In genomic region chr1:22889213-22889827, GRCh38 we compare ENCODE assay signal across 10 cellular contexts.
DNase-seq lines count a peak whose midpoint lies in the region; ATAC-seq and TF ChIP-seq lines count a peak whose summit lies in the region.
"Had no signal": no experiment of that assay in that cellular context is flagged by ENCODE, and none has a peak within 500 bp of the region (broad histone marks: within the 10 kb centered on the region; RNA-seq: fewer than 3 reads in every experiment).

No MANE protein-coding gene starts in this region.

- H3K4me3 Mint-ChIP-seq in activated CD8-positive, alpha-beta T cell treated with anti-CD3 and anti-CD28 coated beads, Interleukin-2, amount 10 ng/mL, durations not matched to agents 7 days and 5 days = no peak overlapping the region
- H3K4me3 Mint-ChIP-seq in CD8-positive, alpha-beta T cell = no peak overlapping the region

- H3K27me3 ChIP-seq in tibial nerve = no peaks in the 10 kb centered on the region
- H3K27me3 ChIP-seq in CD8-positive, alpha-beta T cell (ENCODE audit: insufficient read depth, low read length) = no peaks in the 10 kb centered on the region
- H3K27me3 ChIP-seq: BLaER1, neutrophil had no signal

- peak; percentile 61 for DNase-seq in DMS 273 (lab: John Stamatoyannopoulos, UW; ENCODE audit: unreplicated experiment)
- DNase-seq in DMS 273 treated with DMSO at 0.1 percent for 48 hours (lab: John Stamatoyannopoulos, UW) = no peak
- peak; percentile 8 for DNase-seq in KG1 (lab: John Stamatoyannopoulos, UW)
- peak; percentile 36 for DNase-seq in activated CD8-positive, alpha-beta T cell treated with anti-CD3 and anti-CD28 coated beads, Interleukin-2, amount 10 ng/mL, durations not matched to agents 7 days and 5 days
- peak; percentile 53 for DNase-seq in hepatic stellate cell (ENCODE audit: low spot score)
- DNase-seq in tibial nerve (ENCODE audit: low spot score in 2 of 2) = peak in 1 of 2 donors; percentile 48
- DNase-seq in CD8-positive, alpha-beta T cell = no peak

- H3K4me3 ChIP-seq in tibial nerve = no peak overlapping the region
- H3K4me3 ChIP-seq in CD8-positive, alpha-beta T cell (ENCODE audit: low read depth, low read length) = no peak overlapping the region
- H3K4me3 ChIP-seq: BLaER1 had no signal

- no peaks in the 10 kb centered on the region for H3K9me3 Mint-ChIP-seq in activated CD8-positive, alpha-beta T cell treated with anti-CD3 and anti-CD28 coated beads, Interleukin-2, amount 10 ng/mL, durations not matched to agents 7 days and 5 days (ENCODE audit: insufficient read depth)
- no peaks in the 10 kb centered on the region for H3K9me3 Mint-ChIP-seq in CD8-positive, alpha-beta T cell

- H3K27me3 Mint-ChIP-seq in activated CD8-positive, alpha-beta T cell treated with anti-CD3 and anti-CD28 coated beads, Interleukin-2, amount 10 ng/mL, durations not matched to agents 7 days and 5 days (ENCODE audit: low read depth) = peaks cover 23% of the 10 kb centered on the region
- no peaks in the 10 kb centered on the region for H3K27me3 Mint-ChIP-seq in CD8-positive, alpha-beta T cell (ENCODE audit: low read depth)

- H3K36me3 ChIP-seq in tibial nerve = peaks cover 0 to 15% (median 0%) of the 10 kb centered on the region in 3 donors
- H3K36me3 ChIP-seq in CD8-positive, alpha-beta T cell (ENCODE audit: insufficient read depth, low read length) = no peaks in the 10 kb centered on the region
- H3K36me3 ChIP-seq: BLaER1, neutrophil had no signal

- no peaks in the 10 kb centered on the region for H3K9me3 ChIP-seq in tibial nerve
- no peaks in the 10 kb centered on the region for H3K9me3 ChIP-seq in CD8-positive, alpha-beta T cell (ENCODE audit: low read length)
- H3K9me3 ChIP-seq: BLaER1, neutrophil had no signal

- H3K27ac Mint-ChIP-seq in activated CD8-positive, alpha-beta T cell treated with anti-CD3 and anti-CD28 coated beads, Interleukin-2, amount 10 ng/mL, durations not matched to agents 7 days and 5 days = no peak overlapping the region
- H3K27ac Mint-ChIP-seq in CD8-positive, alpha-beta T cell = no peak overlapping the region

- no peaks in the 10 kb centered on the region for H3K4me1 ChIP-seq in tibial nerve
- H3K4me1 ChIP-seq in CD8-positive, alpha-beta T cell (ENCODE audit: insufficient read depth, low read length) = peaks cover 5% of the 10 kb centered on the region

- intact Hi-C loops in CD8-positive, alpha-beta T cell (cut with DNase I, micrococcal nuclease) = loop anchor here in 1 of 2 experiments (2.0 kb wide), 1 partner anchor 185 kb away; no protein-coding TSS in a partner anchor

- no peak overlapping the region for H3K27ac ChIP-seq in tibial nerve
- H3K27ac ChIP-seq in CD8-positive, alpha-beta T cell (ENCODE audit: low read depth, low read length) = no peak overlapping the region
- H3K27ac ChIP-seq: BLaER1, neutrophil had no signal

- no peak for TF ChIP-seq POLR2A in tibial nerve (IDR thresholded peaks at IDR 0.05)

- no peaks in the 10 kb centered on the region for H3K36me3 Mint-ChIP-seq in activated CD8-positive, alpha-beta T cell treated with anti-CD3 and anti-CD28 coated beads, Interleukin-2, amount 10 ng/mL, durations not matched to agents 7 days and 5 days (ENCODE audit: low read depth)
- no peaks in the 10 kb centered on the region for H3K36me3 Mint-ChIP-seq in CD8-positive, alpha-beta T cell

- POLR2A ChIA-PET in activated CD8-positive, alpha-beta T cell treated with anti-CD3 and anti-CD28 coated beads, Interleukin-2, amount 10 ng/mL, durations not matched to agents 7 days and 5 days (lab: Charles Lee) = interaction anchor here (0.7 kb wide), 1 partner anchor 12 kb away, joined by 4 read pairs; no protein-coding TSS in a partner anchor
- POLR2A ChIA-PET in CD8-positive, alpha-beta T cell (lab: Charles Lee) = no interaction called here

- peaks cover 14% of the 10 kb centered on the region for H3K4me1 Mint-ChIP-seq in activated CD8-positive, alpha-beta T cell treated with anti-CD3 and anti-CD28 coated beads, Interleukin-2, amount 10 ng/mL, durations not matched to agents 7 days and 5 days (ENCODE audit: low read depth)
- H3K4me1 Mint-ChIP-seq in CD8-positive, alpha-beta T cell (ENCODE audit: low read depth) = peaks cover 10% of the 10 kb centered on the region

- TF ChIP-seq CTCF in tibial nerve (IDR thresholded peaks at IDR 0.05) = peak; percentile 55 to 75 (median 74)
- TF ChIP-seq CTCF in CD8-positive, alpha-beta T cell (IDR thresholded peaks at IDR 0.05) = no peak

- CTCF ChIA-PET in activated CD8-positive, alpha-beta T cell treated with anti-CD3 and anti-CD28 coated beads, Interleukin-2, amount 10 ng/mL, durations not matched to agents 7 days and 5 days (lab: Charles Lee) = interaction anchor here (0.6 to 2.8 kb wide), 4 partner anchors 12 to 223 kb away, joined by 3 to 35 read pairs (median 4); no protein-coding TSS in a partner anchor
- CTCF ChIA-PET in CD8-positive, alpha-beta T cell (lab: Charles Lee) = interaction anchor here (1.1 kb wide), 1 partner anchor 9 kb away, joined by 3 read pairs; no protein-coding TSS in a partner anchor

- no peak for TF ChIP-seq EP300 in tibial nerve (IDR thresholded peaks at IDR 0.05)

- ATAC-seq in activated CD8-positive, alpha-beta T cell treated with anti-CD3 and anti-CD28 coated beads, Interleukin-2, amount 10 ng/mL, durations not matched to agents 7 days and 5 days = peak; percentile 58
- ATAC-seq in HG03280 (IDR thresholded peaks at IDR 0.05; ENCODE audit: unreplicated experiment) = no peak
- no peak for ATAC-seq in CD8-positive, alpha-beta T cell

- WGBS in tibial nerve, 2 donors = 69 to 78% methylated on average over 3 of the region's 3 CpGs

Comparison
In these comparisons a context has a peak if more than half of its experiments do, and no peak if none do; other contexts are left out.
1. DNase-seq: peak in DMS 273 (single experiment), KG1 (single experiment), activated CD8-positive, alpha-beta T cell treated with anti-CD3 and anti-CD28 coated beads, Interleukin-2, amount 10 ng/mL, durations not matched to agents 7 days and 5 days (single experiment) and hepatic stellate cell (single experiment); none in DMS 273 treated with DMSO at 0.1 percent for 48 hours (single experiment) and CD8-positive, alpha-beta T cell (0 of 7).